9 cellular contexts compared by ENCODE assay signal in genomic region chr11:110069158-110069737, GRCh38. TPM values are rescaled to one million over a fixed set of nuclear protein-coding genes. Genes with fewer than 3 reads are reported as not detected.
A peak's percentile ranks its signal among the peaks of the same experiment; 100 is the strongest.
DNase-seq lines count a peak whose midpoint lies in the region; ATAC-seq, FAIRE-seq and TF ChIP-seq lines count a peak whose summit lies in the region.
"Had no signal": no experiment of that assay in that cellular context is flagged by ENCODE, and none has a peak within 500 bp of the region (broad histone marks: within the 10 kb centered on the region; RNA-seq: fewer than 3 reads in every experiment).

No MANE protein-coding gene starts in this region.

- H3K27me3 ChIP-seq in naive thymus-derived CD4-positive, alpha-beta T cell (ENCODE audit: control insufficient read depth in 2 of 2, insufficient read depth in 2 of 2, low read length in 2 of 2), result no peaks in the 10 kb centered on the region
- H3K27me3 ChIP-seq: Peyer's patch had no signal

- FAIRE-seq in frontal cortex (lab: Jason Lieb, UNC), result no peak

- H3K4me3 Mint-ChIP-seq in chondrocyte (ENCODE audit: unreplicated experiment), result peak overlapping the region; percentile 10
- H3K4me3 Mint-ChIP-seq in naive thymus-derived CD4-positive, alpha-beta T cell, result no peak overlapping the region

- peaks cover 17% of the 10 kb centered on the region for H3K4me1 Mint-ChIP-seq in chondrocyte (ENCODE audit: low read depth)
- peaks cover 0 to 11% (median 0%) of the 10 kb centered on the region in 7 donors for H3K4me1 Mint-ChIP-seq in naive thymus-derived CD4-positive, alpha-beta T cell

- no peak overlapping the region for H3K4me3 ChIP-seq in naive thymus-derived CD4-positive, alpha-beta T cell (ENCODE audit: low read length)
- H3K4me3 ChIP-seq: Peyer's patch had no signal

- H3K4me1 ChIP-seq in naive thymus-derived CD4-positive, alpha-beta T cell (ENCODE audit: control insufficient read depth in 2 of 2, insufficient read depth in 2 of 2, low read length in 2 of 2), result no peaks in the 10 kb centered on the region

- CTCF ChIA-PET in naive thymus-derived CD4-positive, alpha-beta T cell (lab: Charles Lee), result no interaction called here

- H3K27ac Mint-ChIP-seq in chondrocyte (ENCODE audit: unreplicated experiment), result peak overlapping the region; percentile 84
- no peak overlapping the region for H3K27ac Mint-ChIP-seq in naive thymus-derived CD4-positive, alpha-beta T cell

- no peaks in the 10 kb centered on the region for H3K9me3 ChIP-seq in naive thymus-derived CD4-positive, alpha-beta T cell (ENCODE audit: control insufficient read depth in 2 of 3, low read length in 3 of 3)
- H3K9me3 ChIP-seq: Peyer's patch had no signal

- intact Hi-C loops in naive thymus-derived CD4-positive, alpha-beta T cell (cut with micrococcal nuclease), result no loop called here

- ATAC-seq in GM21423 (IDR thresholded peaks at IDR 0.05; ENCODE audit: unreplicated experiment) (peak; percentile 36), HG02759 (IDR thresholded peaks at IDR 0.05; ENCODE audit: unreplicated experiment) (no peak), HG02852 (IDR thresholded peaks at IDR 0.05; ENCODE audit: unreplicated experiment) (no peak)
- peak; percentile 75 for ATAC-seq in naive thymus-derived CD4-positive, alpha-beta T cell

- no peaks in the 10 kb centered on the region for H3K36me3 Mint-ChIP-seq in chondrocyte (ENCODE audit: low read depth)
- H3K36me3 Mint-ChIP-seq in naive thymus-derived CD4-positive, alpha-beta T cell, result no peaks in the 10 kb centered on the region

- H3K27ac ChIP-seq in naive thymus-derived CD4-positive, alpha-beta T cell (ENCODE audit: low read depth, low read length), result no peak overlapping the region

- H3K36me3 ChIP-seq in naive thymus-derived CD4-positive, alpha-beta T cell (ENCODE audit: control insufficient read depth in 2 of 3, insufficient read depth in 3 of 3, low read length in 3 of 3), result no peaks in the 10 kb centered on the region
- H3K36me3 ChIP-seq: Peyer's patch had no signal

- TF ChIP-seq CTCF in chondrocyte (IDR thresholded peaks at IDR 0.05), result no peak

- H3K9me3 Mint-ChIP-seq in chondrocyte (ENCODE audit: low read depth), result no peaks in the 10 kb centered on the region
- H3K9me3 Mint-ChIP-seq in naive thymus-derived CD4-positive, alpha-beta T cell, result no peaks in the 10 kb centered on the region

- H3K27me3 Mint-ChIP-seq in chondrocyte (ENCODE audit: low read depth), result no peaks in the 10 kb centered on the region
- peaks cover 4 to 32% (median 25%) of the 10 kb centered on the region in 5 donors for H3K27me3 Mint-ChIP-seq in naive thymus-derived CD4-positive, alpha-beta T cell

- POLR2A ChIA-PET in naive thymus-derived CD4-positive, alpha-beta T cell (lab: Charles Lee), result no interaction called here

- DNase-seq in NCI-H2081 (lab: John Stamatoyannopoulos, UW), result peak; percentile 12 to 62
- DNase-seq in chondrocyte (ENCODE audit: low spot score), result no peak
- no peak for DNase-seq in naive thymus-derived CD4-positive, alpha-beta T cell
- no peak for DNase-seq in stimulated activated naive CD4-positive, alpha-beta T cell (lab: John Stamatoyannopoulos, UW)
- no peak for DNase-seq in frontal cortex (ENCODE audit: low spot score in 2 of 2)

RNA-seq across cellular contexts. Expression of gene ZC3H12C, which starts 23.9 kb away (rescaled TPM):
- 8.9 to 10.2 TPM (median 10.1 TPM) in 3 replicates for total RNA-seq in chondrocyte
- 1 to 10 TPM in 2 of 5 experiments, under 1 TPM in 3; 0.19 to 2.5 (median 0.35) TPM for total RNA-seq in naive thymus-derived CD4-positive, alpha-beta T cell
- polyA plus RNA-seq in naive thymus-derived CD4-positive, alpha-beta T cell, result not detected
- 28.9 TPM for total RNA-seq in frontal cortex

Comparison
In these comparisons a context has a peak if more than half of its experiments do, and no peak if none do; other contexts are left out.
1. ATAC-seq: peak in GM21423 (single experiment) and naive thymus-derived CD4-positive, alpha-beta T cell (single experiment); none in HG02759 (single experiment) and HG02852 (single experiment).
2. DNase-seq: peak in NCI-H2081 (2 of 2); none in chondrocyte (single experiment), naive thymus-derived CD4-positive, alpha-beta T cell (0 of 9), stimulated activated naive CD4-positive, alpha-beta T cell (0 of 6) and frontal cortex (0 of 2).